1 cellular context compared by ENCODE assay signal in the genomic region with DNA sequence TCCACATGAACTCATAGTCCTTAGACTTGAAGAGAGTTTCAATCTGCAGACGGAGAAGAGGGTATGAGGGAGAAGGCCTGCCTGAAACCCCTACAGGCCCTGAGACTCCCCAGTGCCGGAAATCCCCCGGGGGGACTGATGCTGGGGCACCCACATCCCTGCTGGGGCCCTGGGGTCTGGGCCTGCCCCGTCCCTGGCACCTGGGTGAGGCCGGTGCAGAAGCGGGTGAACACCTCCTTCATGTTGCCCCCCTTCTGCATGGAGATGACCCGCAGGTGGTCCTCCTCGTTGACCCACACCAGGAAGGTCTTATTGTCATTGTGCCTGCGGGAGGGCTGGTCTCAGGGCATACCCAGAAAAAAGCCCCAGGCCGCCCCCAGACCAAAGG.
TF ChIP-seq lines count a peak whose summit lies in the region.

No MANE protein-coding gene starts in this region.

TF ChIP-seq in WTC11, 78 proteins besides CTCF, POLR2A, EP300 and RAD21 (continued from another document):
- TF ChIP-seq SMAD4 (CRISPR knock-in tag; IDR thresholded peaks at IDR 0.05) (no peak), ELF4 (CRISPR knock-in tag; IDR thresholded peaks at IDR 0.05; ENCODE audit: low read depth) (no peak), ZNF232 (CRISPR knock-in tag; IDR thresholded peaks at IDR 0.05) (no peak), NFE2L1 (CRISPR knock-in tag; IDR thresholded peaks at IDR 0.05) (no peak), NR1H2 (CRISPR knock-in tag; IDR thresholded peaks at IDR 0.05) (no peak), SP1 (CRISPR knock-in tag; conservative IDR thresholded peaks at IDR 0.05) (no peak)
- TF ChIP-seq, protein P1, sequence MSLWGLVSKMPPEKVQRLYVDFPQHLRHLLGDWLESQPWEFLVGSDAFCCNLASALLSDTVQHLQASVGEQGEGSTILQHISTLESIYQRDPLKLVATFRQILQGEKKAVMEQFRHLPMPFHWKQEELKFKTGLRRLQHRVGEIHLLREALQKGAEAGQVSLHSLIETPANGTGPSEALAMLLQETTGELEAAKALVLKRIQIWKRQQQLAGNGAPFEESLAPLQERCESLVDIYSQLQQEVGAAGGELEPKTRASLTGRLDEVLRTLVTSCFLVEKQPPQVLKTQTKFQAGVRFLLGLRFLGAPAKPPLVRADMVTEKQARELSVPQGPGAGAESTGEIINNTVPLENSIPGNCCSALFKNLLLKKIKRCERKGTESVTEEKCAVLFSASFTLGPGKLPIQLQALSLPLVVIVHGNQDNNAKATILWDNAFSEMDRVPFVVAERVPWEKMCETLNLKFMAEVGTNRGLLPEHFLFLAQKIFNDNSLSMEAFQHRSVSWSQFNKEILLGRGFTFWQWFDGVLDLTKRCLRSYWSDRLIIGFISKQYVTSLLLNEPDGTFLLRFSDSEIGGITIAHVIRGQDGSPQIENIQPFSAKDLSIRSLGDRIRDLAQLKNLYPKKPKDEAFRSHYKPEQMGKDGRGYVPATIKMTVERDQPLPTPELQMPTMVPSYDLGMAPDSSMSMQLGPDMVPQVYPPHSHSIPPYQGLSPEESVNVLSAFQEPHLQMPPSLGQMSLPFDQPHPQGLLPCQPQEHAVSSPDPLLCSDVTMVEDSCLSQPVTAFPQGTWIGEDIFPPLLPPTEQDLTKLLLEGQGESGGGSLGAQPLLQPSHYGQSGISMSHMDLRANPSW (CRISPR knock-in tag; conservative IDR thresholded peaks at IDR 0.05; ENCODE audit: low read depth) = no peak
- TF ChIP-seq, protein P2, sequence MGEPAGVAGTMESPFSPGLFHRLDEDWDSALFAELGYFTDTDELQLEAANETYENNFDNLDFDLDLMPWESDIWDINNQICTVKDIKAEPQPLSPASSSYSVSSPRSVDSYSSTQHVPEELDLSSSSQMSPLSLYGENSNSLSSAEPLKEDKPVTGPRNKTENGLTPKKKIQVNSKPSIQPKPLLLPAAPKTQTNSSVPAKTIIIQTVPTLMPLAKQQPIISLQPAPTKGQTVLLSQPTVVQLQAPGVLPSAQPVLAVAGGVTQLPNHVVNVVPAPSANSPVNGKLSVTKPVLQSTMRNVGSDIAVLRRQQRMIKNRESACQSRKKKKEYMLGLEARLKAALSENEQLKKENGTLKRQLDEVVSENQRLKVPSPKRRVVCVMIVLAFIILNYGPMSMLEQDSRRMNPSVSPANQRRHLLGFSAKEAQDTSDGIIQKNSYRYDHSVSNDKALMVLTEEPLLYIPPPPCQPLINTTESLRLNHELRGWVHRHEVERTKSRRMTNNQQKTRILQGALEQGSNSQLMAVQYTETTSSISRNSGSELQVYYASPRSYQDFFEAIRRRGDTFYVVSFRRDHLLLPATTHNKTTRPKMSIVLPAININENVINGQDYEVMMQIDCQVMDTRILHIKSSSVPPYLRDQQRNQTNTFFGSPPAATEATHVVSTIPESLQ (CRISPR knock-in tag; IDR thresholded peaks at IDR 0.05) = no peak
- TF ChIP-seq, protein P3, sequence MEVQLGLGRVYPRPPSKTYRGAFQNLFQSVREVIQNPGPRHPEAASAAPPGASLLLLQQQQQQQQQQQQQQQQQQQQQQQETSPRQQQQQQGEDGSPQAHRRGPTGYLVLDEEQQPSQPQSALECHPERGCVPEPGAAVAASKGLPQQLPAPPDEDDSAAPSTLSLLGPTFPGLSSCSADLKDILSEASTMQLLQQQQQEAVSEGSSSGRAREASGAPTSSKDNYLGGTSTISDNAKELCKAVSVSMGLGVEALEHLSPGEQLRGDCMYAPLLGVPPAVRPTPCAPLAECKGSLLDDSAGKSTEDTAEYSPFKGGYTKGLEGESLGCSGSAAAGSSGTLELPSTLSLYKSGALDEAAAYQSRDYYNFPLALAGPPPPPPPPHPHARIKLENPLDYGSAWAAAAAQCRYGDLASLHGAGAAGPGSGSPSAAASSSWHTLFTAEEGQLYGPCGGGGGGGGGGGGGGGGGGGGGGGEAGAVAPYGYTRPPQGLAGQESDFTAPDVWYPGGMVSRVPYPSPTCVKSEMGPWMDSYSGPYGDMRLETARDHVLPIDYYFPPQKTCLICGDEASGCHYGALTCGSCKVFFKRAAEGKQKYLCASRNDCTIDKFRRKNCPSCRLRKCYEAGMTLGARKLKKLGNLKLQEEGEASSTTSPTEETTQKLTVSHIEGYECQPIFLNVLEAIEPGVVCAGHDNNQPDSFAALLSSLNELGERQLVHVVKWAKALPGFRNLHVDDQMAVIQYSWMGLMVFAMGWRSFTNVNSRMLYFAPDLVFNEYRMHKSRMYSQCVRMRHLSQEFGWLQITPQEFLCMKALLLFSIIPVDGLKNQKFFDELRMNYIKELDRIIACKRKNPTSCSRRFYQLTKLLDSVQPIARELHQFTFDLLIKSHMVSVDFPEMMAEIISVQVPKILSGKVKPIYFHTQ (CRISPR knock-in tag; IDR thresholded peaks at IDR 0.05) = no peak
- TF ChIP-seq, protein P4, sequence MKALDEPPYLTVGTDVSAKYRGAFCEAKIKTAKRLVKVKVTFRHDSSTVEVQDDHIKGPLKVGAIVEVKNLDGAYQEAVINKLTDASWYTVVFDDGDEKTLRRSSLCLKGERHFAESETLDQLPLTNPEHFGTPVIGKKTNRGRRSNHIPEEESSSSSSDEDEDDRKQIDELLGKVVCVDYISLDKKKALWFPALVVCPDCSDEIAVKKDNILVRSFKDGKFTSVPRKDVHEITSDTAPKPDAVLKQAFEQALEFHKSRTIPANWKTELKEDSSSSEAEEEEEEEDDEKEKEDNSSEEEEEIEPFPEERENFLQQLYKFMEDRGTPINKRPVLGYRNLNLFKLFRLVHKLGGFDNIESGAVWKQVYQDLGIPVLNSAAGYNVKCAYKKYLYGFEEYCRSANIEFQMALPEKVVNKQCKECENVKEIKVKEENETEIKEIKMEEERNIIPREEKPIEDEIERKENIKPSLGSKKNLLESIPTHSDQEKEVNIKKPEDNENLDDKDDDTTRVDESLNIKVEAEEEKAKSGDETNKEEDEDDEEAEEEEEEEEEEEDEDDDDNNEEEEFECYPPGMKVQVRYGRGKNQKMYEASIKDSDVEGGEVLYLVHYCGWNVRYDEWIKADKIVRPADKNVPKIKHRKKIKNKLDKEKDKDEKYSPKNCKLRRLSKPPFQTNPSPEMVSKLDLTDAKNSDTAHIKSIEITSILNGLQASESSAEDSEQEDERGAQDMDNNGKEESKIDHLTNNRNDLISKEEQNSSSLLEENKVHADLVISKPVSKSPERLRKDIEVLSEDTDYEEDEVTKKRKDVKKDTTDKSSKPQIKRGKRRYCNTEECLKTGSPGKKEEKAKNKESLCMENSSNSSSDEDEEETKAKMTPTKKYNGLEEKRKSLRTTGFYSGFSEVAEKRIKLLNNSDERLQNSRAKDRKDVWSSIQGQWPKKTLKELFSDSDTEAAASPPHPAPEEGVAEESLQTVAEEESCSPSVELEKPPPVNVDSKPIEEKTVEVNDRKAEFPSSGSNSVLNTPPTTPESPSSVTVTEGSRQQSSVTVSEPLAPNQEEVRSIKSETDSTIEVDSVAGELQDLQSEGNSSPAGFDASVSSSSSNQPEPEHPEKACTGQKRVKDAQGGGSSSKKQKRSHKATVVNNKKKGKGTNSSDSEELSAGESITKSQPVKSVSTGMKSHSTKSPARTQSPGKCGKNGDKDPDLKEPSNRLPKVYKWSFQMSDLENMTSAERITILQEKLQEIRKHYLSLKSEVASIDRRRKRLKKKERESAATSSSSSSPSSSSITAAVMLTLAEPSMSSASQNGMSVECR (CRISPR knock-in tag; IDR thresholded peaks at IDR 0.05; ENCODE audit: borderline replicate concordance) = no peak
- TF ChIP-seq, protein P5, sequence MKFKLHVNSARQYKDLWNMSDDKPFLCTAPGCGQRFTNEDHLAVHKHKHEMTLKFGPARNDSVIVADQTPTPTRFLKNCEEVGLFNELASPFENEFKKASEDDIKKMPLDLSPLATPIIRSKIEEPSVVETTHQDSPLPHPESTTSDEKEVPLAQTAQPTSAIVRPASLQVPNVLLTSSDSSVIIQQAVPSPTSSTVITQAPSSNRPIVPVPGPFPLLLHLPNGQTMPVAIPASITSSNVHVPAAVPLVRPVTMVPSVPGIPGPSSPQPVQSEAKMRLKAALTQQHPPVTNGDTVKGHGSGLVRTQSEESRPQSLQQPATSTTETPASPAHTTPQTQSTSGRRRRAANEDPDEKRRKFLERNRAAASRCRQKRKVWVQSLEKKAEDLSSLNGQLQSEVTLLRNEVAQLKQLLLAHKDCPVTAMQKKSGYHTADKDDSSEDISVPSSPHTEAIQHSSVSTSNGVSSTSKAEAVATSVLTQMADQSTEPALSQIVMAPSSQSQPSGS (CRISPR knock-in tag; IDR thresholded peaks at IDR 0.05; ENCODE audit: borderline replicate concordance, low read depth) = no peak
- TF ChIP-seq, protein P6, sequence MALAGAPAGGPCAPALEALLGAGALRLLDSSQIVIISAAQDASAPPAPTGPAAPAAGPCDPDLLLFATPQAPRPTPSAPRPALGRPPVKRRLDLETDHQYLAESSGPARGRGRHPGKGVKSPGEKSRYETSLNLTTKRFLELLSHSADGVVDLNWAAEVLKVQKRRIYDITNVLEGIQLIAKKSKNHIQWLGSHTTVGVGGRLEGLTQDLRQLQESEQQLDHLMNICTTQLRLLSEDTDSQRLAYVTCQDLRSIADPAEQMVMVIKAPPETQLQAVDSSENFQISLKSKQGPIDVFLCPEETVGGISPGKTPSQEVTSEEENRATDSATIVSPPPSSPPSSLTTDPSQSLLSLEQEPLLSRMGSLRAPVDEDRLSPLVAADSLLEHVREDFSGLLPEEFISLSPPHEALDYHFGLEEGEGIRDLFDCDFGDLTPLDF (CRISPR knock-in tag; IDR thresholded peaks at IDR 0.05) = no peak
